8 cellular contexts compared by ENCODE assay signal in the genomic region with DNA sequence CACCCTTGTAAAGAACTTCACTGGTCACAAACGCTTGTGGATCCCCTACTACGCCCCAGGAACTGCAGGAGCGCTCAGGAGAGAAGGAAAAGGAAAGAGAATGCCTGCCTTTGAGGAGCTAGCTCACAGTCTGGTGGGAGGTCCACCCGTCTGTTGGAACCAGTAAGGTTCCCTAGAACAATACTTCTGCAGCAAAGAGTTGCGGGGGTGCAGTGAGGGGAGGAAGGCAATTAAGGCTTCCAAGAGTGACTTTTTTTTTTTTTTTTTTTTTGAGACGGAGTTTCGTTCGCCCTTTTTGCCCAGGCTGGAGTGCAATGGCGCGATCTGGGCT. TPM values are rescaled to one million over a fixed set of nuclear protein-coding genes. Genes with fewer than 3 reads are reported as not detected.
A peak's percentile ranks its signal among the peaks of the same experiment; 100 is the strongest.
DNase-seq lines count a peak whose midpoint lies in the region; FAIRE-seq and TF ChIP-seq lines count a peak whose summit lies in the region.

No MANE protein-coding gene starts in this region.

- H3K36me3 ChIP-seq in GM23248 (ENCODE audit: low read depth) (no peaks in the 10 kb centered on the region), Peyer's patch (no peaks in the 10 kb centered on the region), esophagus squamous epithelium (peaks cover 0 to under 1% (median 0%) of the 10 kb centered on the region in 3 donors), osteoblast (ENCODE audit: insufficient read depth, low read length) (no peaks in the 10 kb centered on the region)

- H3K27me3 ChIP-seq in GM23248 (replicated peaks; ENCODE audit: insufficient read depth) (no peaks in the 10 kb centered on the region), Peyer's patch (no peaks in the 10 kb centered on the region), esophagus squamous epithelium (no peaks in the 10 kb centered on the region), osteoblast (ENCODE audit: insufficient read depth, low read length) (peaks cover 7% of the 10 kb centered on the region)

- peak; percentile 5 for FAIRE-seq in GM12891 (lab: Jason Lieb, UNC)

- no peaks in the 10 kb centered on the region for H3K4me1 ChIP-seq in GM23248 (ENCODE audit: insufficient read depth)
- H3K4me1 ChIP-seq in Peyer's patch = no peaks in the 10 kb centered on the region
- peaks cover 0 to 3% (median 0%) of the 10 kb centered on the region in 3 donors for H3K4me1 ChIP-seq in esophagus squamous epithelium
- H3K4me1 ChIP-seq in osteoblast (ENCODE audit: insufficient read depth, low read length) = no peaks in the 10 kb centered on the region

- H3K4me2 ChIP-seq in GM23248 (ENCODE audit: unreplicated experiment) (peak overlapping the region; percentile 81), osteoblast (ENCODE audit: insufficient read depth, low read length) (peak overlapping the region; percentile 92)

- 0 to 35% methylated on average over 3 to 8 of the region's 10 CpGs for WGBS in GM23248 (ENCODE audit: low coverage in 1 of 2, low lambda C conversion rate in 2 of 2, missing lambda C conversion rate in 2 of 2), 2 experiments
- WGBS in esophagus squamous epithelium, 2 donors = 38% methylated on average over 9 of the region's 10 CpGs; no CpG with 5 or more reads in 1 of the 2 donors

- peak overlapping the region; percentile 80 for H3K9ac ChIP-seq in GM23248

- intact Hi-C loops in esophagus squamous epithelium (cut with DNase I) = no loop called here

- TF ChIP-seq CTCF in Peyer's patch (IDR thresholded peaks at IDR 0.05) = no peak
- no peak for TF ChIP-seq CTCF in esophagus squamous epithelium (IDR thresholded peaks at IDR 0.05)
- TF ChIP-seq CTCF in osteoblast (IDR thresholded peaks at IDR 0.05; ENCODE audit: extremely low read depth, low read depth, low read length) = no peak

- DNase-seq in GM12891 (ENCODE audit: insufficient read length, low spot score) (no peak), GM23248 (no peak), Peyer's patch (no peak), esophagus squamous epithelium (lab: John Stamatoyannopoulos, UW) (no peak), osteoblast (ENCODE audit: insufficient read length, low spot score, missing footprints) (no peak), EL (no peak), NCI-H1930 (lab: John Stamatoyannopoulos, UW) (no peak), amniotic stem cell (lab: John Stamatoyannopoulos, UW) (no peak)

- no peaks in the 10 kb centered on the region for H3K9me2 ChIP-seq in GM23248 (ENCODE audit: insufficient read depth)

- H3K27ac ChIP-seq in GM23248 = peak overlapping the region; percentile 33; the same call in 1 of the 2 replicates
- H3K27ac ChIP-seq in Peyer's patch = peak overlapping the region; percentile 74 to 86 (median 78)
- peak overlapping the region; percentile 75 to 90 (median 86) for H3K27ac ChIP-seq in esophagus squamous epithelium
- peak overlapping the region; percentile 28 for H3K27ac ChIP-seq in osteoblast (ENCODE audit: low read depth, low read length)

- in situ Hi-C loops in GM23248 (cut with MboI) = no loop called here

- H3F3A ChIP-seq in GM23248 (ENCODE audit: insufficient read depth) = no peaks in the 10 kb centered on the region

- no peaks in the 10 kb centered on the region for H4K20me1 ChIP-seq in GM23248 (ENCODE audit: insufficient read depth)
- no peaks in the 10 kb centered on the region for H4K20me1 ChIP-seq in osteoblast (ENCODE audit: insufficient read depth, low read length)

- H3K4me3 ChIP-seq in GM23248 (peak overlapping the region; percentile 85), Peyer's patch (peak overlapping the region; percentile 53 to 84 (median 64)), esophagus squamous epithelium (peak overlapping the region; percentile 57 to 73 (median 71)), osteoblast (ENCODE audit: insufficient read depth, low read length) (peak overlapping the region; percentile 81)

- H3K9me3 ChIP-seq in GM23248 (ENCODE audit: low read depth) (no peaks in the 10 kb centered on the region), Peyer's patch (no peaks in the 10 kb centered on the region), esophagus squamous epithelium (no peaks in the 10 kb centered on the region), osteoblast (ENCODE audit: low read depth, low read length) (no peaks in the 10 kb centered on the region)

- H3K79me2 ChIP-seq in GM23248 (ENCODE audit: insufficient read depth) = no peaks in the 10 kb centered on the region
- no peaks in the 10 kb centered on the region for H3K79me2 ChIP-seq in osteoblast (ENCODE audit: insufficient read depth, low read length)

- H2AFZ ChIP-seq in GM23248 (peak overlapping the region; percentile 99), osteoblast (ENCODE audit: low read length) (peak overlapping the region; percentile 99)

- TF ChIP-seq POLR2A in GM12891 (IDR thresholded peaks at IDR 0.05; ENCODE audit: low read depth, low read length) (no peak), Peyer's patch (IDR thresholded peaks at IDR 0.05) (no peak), esophagus squamous epithelium (IDR thresholded peaks at IDR 0.05) (no peak)

TF ChIP-seq in GM12891, 5 proteins besides CTCF, POLR2A, EP300 and RAD21:
- TF ChIP-seq SPI1 (IDR thresholded peaks at IDR 0.05; ENCODE audit: low read depth, low read length) (no peak), PAX5 (IDR thresholded peaks at IDR 0.05; ENCODE audit: insufficient read depth, low read length, severe bottlenecking) (no peak), POLR2AphosphoS5 (IDR thresholded peaks at IDR 0.05; ENCODE audit: low read depth, low read length) (no peak), TAF1 (IDR thresholded peaks at IDR 0.05; ENCODE audit: low read depth, low read length) (no peak), POU2F2 (IDR thresholded peaks at IDR 0.05; ENCODE audit: low read depth, low read length) (no peak)

RNA-seq across cellular contexts. Expression of a gene that starts 0.3 kb away (rescaled TPM):
- polyA plus RNA-seq in GM12891 (2012; ENCODE audit: low read depth, missing spikeins) = 12.2 TPM
- total RNA-seq in GM23248 (2014; rRNA removed; shearing (Covaris generic)) = 5.8 and 8.0 TPM in 2 replicates
- polyA plus RNA-seq in GM23248 (2016; fragmentation: Nextera tagmentation; extraction: Ambion mirVana) = 3.7 and 4.4 TPM in 2 replicates
- 10 to 100 TPM; 16.5 to 35.1 (median 23.9) TPM for total RNA-seq in Peyer's patch
- total RNA-seq in esophagus squamous epithelium = 1 to 10 TPM; 4.1 to 9.7 (median 6.3) TPM
- 8.0 and 10.3 TPM in 2 replicates for total RNA-seq in osteoblast

RNA-seq across cellular contexts. Expression of a gene that starts 6.6 kb away (rescaled TPM):
- 7.2 TPM for polyA plus RNA-seq in GM12891 (2012; ENCODE audit: low read depth, missing spikeins)
- total RNA-seq in GM23248 (2014; rRNA removed; shearing (Covaris generic)) = 24.4 and 30.8 TPM in 2 replicates
- 32.1 and 36.4 TPM in 2 replicates for polyA plus RNA-seq in GM23248 (2016; fragmentation: Nextera tagmentation; extraction: Ambion mirVana)
- total RNA-seq in Peyer's patch (10 to 100 TPM; 19.8 to 43.4 (median 34.8) TPM), esophagus squamous epithelium (10 to 100 TPM; 16.2 to 22.8 (median 18.2) TPM), osteoblast (25.7 and 43.9 TPM in 2 replicates)

Comparison
In these comparisons a context has a peak if more than half of its experiments do, and no peak if none do; other contexts are left out.
1. H3K27ac ChIP-seq: peak in every context shown above with its lines; median percentile 86 in esophagus squamous epithelium; 78 in Peyer's patch; 33 in GM23248; 28 in osteoblast.